Comparison of ENCODE assay signal across 9 cellular contexts in the genomic region with DNA sequence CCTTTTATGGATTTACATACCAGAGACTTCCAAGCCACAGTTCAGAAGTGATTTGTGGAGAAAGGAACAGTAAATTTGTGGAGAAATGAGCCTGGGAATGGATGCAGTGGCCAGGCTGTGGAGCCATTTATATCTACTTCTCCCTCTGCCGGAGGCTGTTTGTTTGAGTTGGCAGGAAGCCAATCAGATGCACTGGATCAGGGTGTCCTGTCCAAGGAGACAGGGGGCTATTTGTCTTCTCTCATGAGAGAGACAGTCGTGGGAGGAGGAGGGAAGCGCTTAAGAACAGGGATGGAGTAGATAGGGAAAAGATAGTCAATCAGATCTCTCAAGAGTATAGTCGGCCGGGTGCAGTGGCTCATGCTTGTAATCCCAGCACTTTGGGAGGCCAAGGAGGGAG. TPM values are rescaled to one million over a fixed set of nuclear protein-coding genes. Genes with fewer than 3 reads are reported as not detected.
DNase-seq lines count a peak whose midpoint lies in the region; ATAC-seq and TF ChIP-seq lines count a peak whose summit lies in the region.
"Had no signal": no experiment of that assay in that cellular context is flagged by ENCODE, and none has a peak within 500 bp of the region (broad histone marks: within the 10 kb centered on the region; RNA-seq: fewer than 3 reads in every experiment).

No MANE protein-coding gene starts in this region.

- H3K36me3 Mint-ChIP-seq in endothelial cell (ENCODE audit: low read depth, unreplicated experiment) (no peaks in the 10 kb centered on the region), nephron progenitor cell (ENCODE audit: low read depth) (no peaks in the 10 kb centered on the region)

- TF ChIP-seq POLR2A in GM18505 (IDR thresholded peaks at IDR 0.05; ENCODE audit: borderline replicate concordance, extremely low read depth, insufficient read depth, insufficient read length), result no peak

- no peak for TF ChIP-seq CTCF in endothelial cell (IDR thresholded peaks at IDR 0.05; ENCODE audit: unreplicated experiment)
- no peak for TF ChIP-seq CTCF in nephron progenitor cell (IDR thresholded peaks at IDR 0.05)

- H3K27ac Mint-ChIP-seq in endothelial cell (ENCODE audit: unreplicated experiment) (no peak overlapping the region), nephron progenitor cell (peak overlapping the region; percentile 55)
- H3K27ac Mint-ChIP-seq: stimulated activated naive CD8-positive, alpha-beta T cell treated with anti-CD3 and anti-CD28 coated beads, Interleukin-15, Interleukin-2, amounts not matched to agents 100 ng/mL and 50 ng/mL, for 24 hours had no signal

- H3K4me1 Mint-ChIP-seq in endothelial cell (ENCODE audit: unreplicated experiment) (peaks cover 28% of the 10 kb centered on the region), nephron progenitor cell (peaks cover 31% of the 10 kb centered on the region)

- H3K27me3 Mint-ChIP-seq in endothelial cell (ENCODE audit: unreplicated experiment), result peaks cover 3% of the 10 kb centered on the region
- H3K27me3 Mint-ChIP-seq in nephron progenitor cell (ENCODE audit: low read depth, poor library complexity), result peaks cover 48% of the 10 kb centered on the region

- H3K4me3 Mint-ChIP-seq in endothelial cell (ENCODE audit: unreplicated experiment) (no peak overlapping the region), nephron progenitor cell (peak overlapping the region; percentile 3)
- H3K4me3 Mint-ChIP-seq: stimulated activated naive CD8-positive, alpha-beta T cell treated with anti-CD3 and anti-CD28 coated beads, Interleukin-15, Interleukin-2, amounts not matched to agents 100 ng/mL and 50 ng/mL, for 24 hours had no signal

- no peak for ATAC-seq in GM18505 (IDR thresholded peaks at IDR 0.05; ENCODE audit: unreplicated experiment)
- ATAC-seq in HG02870 (IDR thresholded peaks at IDR 0.05; ENCODE audit: unreplicated experiment), result no peak

- H3K9me3 Mint-ChIP-seq in endothelial cell (ENCODE audit: unreplicated experiment) (no peaks in the 10 kb centered on the region), nephron progenitor cell (no peaks in the 10 kb centered on the region)
- H3K9me3 Mint-ChIP-seq: stimulated activated naive CD8-positive, alpha-beta T cell treated with anti-CD3 and anti-CD28 coated beads, Interleukin-15, Interleukin-2, amounts not matched to agents 100 ng/mL and 50 ng/mL, for 24 hours had no signal

- DNase-seq in COR-L47 (lab: John Stamatoyannopoulos, UW), result peak; percentile 87
- DNase-seq in NCI-H446 treated with DMSO at 0.1 percent for 48 hours (lab: John Stamatoyannopoulos, UW), result peak; percentile 15
- DNase-seq in endothelial cell (ENCODE audit: low spot score), result peak; percentile 36
- peak; percentile 37 for DNase-seq in nephron progenitor cell
- no peak for DNase-seq in iPS-NIHi11 (ENCODE audit: low spot score)
- DNase-seq in SKM-1 (lab: John Stamatoyannopoulos, UW; ENCODE audit: unreplicated experiment), result no peak

RNA-seq across cellular contexts. Expression of gene HAPLN2, which starts 2.8 kb away (rescaled TPM):
- total RNA-seq in endothelial cell (ENCODE audit: unreplicated experiment), result 1.3 TPM

RNA-seq across cellular contexts. Expression of gene GPATCH4, which starts 15.2 kb away (rescaled TPM):
- total RNA-seq in endothelial cell (ENCODE audit: unreplicated experiment), result 18.6 TPM

RNA-seq across cellular contexts. Expression of gene NAXE, which starts 24.9 kb away (rescaled TPM):
- total RNA-seq in endothelial cell (ENCODE audit: unreplicated experiment), result 190 TPM

RNA-seq across cellular contexts. Expression of gene BCAN, which starts 25.5 kb away (rescaled TPM):
- 0.46 TPM for total RNA-seq in endothelial cell (ENCODE audit: unreplicated experiment)

RNA-seq across cellular contexts. Expression of gene TTC24, which starts 36.9 kb away (rescaled TPM):
- total RNA-seq in endothelial cell (ENCODE audit: unreplicated experiment), result not detected

Comparison
In these comparisons a context has a peak if more than half of its experiments do, and no peak if none do; other contexts are left out.
1. DNase-seq: peak in COR-L47 (single experiment), NCI-H446 treated with DMSO at 0.1 percent for 48 hours (single experiment), endothelial cell (single experiment) and nephron progenitor cell (single experiment); none in iPS-NIHi11 (single experiment) and SKM-1 (single experiment).